ENCODE assay signal across 8 cellular contexts in genomic region chr11:129143335-129143734, GRCh38. TPM values are rescaled to one million over a fixed set of nuclear protein-coding genes. Genes with fewer than 3 reads are reported as not detected.
DNase-seq lines count a peak whose midpoint lies in the region; ATAC-seq, FAIRE-seq and TF ChIP-seq lines count a peak whose summit lies in the region.

No MANE protein-coding gene starts in this region.

- H3K36me3 Mint-ChIP-seq in activated T-cell treated with anti-CD3 and anti-CD28 coated beads, Interleukin-2, amount 50 U/mL, for 72 hours (ENCODE audit: insufficient read depth in 2 of 2) = no peaks in the 10 kb centered on the region

- H3K9me3 Mint-ChIP-seq in activated T-cell treated with anti-CD3 and anti-CD28 coated beads, Interleukin-2, amount 50 U/mL, for 72 hours = peaks cover 0 to 1% of the 10 kb centered on the region in 2 donors

- no peaks in the 10 kb centered on the region for H3K27me3 ChIP-seq in upper lobe of left lung

- no peak overlapping the region for H3K4me3 ChIP-seq in upper lobe of left lung

- H3K4me1 ChIP-seq in upper lobe of left lung = no peaks in the 10 kb centered on the region

- no peaks in the 10 kb centered on the region for H3K27me3 Mint-ChIP-seq in activated T-cell treated with anti-CD3 and anti-CD28 coated beads, Interleukin-2, amount 50 U/mL, for 72 hours (ENCODE audit: low read depth)

- no peak overlapping the region for H3K4me3 Mint-ChIP-seq in activated T-cell treated with anti-CD3 and anti-CD28 coated beads, Interleukin-2, amount 50 U/mL, for 72 hours

- TF ChIP-seq POLR2A in upper lobe of left lung (IDR thresholded peaks at IDR 0.05) = no peak

- no peak overlapping the region for H3K27ac Mint-ChIP-seq in activated T-cell treated with anti-CD3 and anti-CD28 coated beads, Interleukin-2, amount 50 U/mL, for 72 hours

- TF ChIP-seq EP300 in upper lobe of left lung (IDR thresholded peaks at IDR 0.05) = no peak

- no peak for FAIRE-seq in GM19239 (lab: Jason Lieb, UNC)

- WGBS in upper lobe of left lung, 2 donors = 89 to 92% methylated on average over 8 of the region's 8 CpGs

- DNase-seq in HuH-7 (ENCODE audit: low spot score) = peak; percentile 26
- DNase-seq in brain pericyte (ENCODE audit: low read depth, low spot score) = peak; percentile 90
- peak; percentile 7 for DNase-seq in left kidney (ENCODE audit: low read depth, low spot score)
- DNase-seq in upper lobe of left lung = peak; percentile 15 to 72
- no peak for DNase-seq in activated T-cell treated with anti-CD3 and anti-CD28 coated beads, Interleukin-2, amount 50 U/mL, for 72 hours
- no peak for DNase-seq in GM19239 (ENCODE audit: insufficient read length, low spot score)
- no peak for DNase-seq in NCI-H2227 treated with DMSO at 0.1 percent for 48 hours (lab: John Stamatoyannopoulos, UW)

- peak; percentile 73 to 98 for ATAC-seq in upper lobe of left lung (ENCODE audit: low FRiP score in 2 of 2)
- no peak for ATAC-seq in HG02571 (IDR thresholded peaks at IDR 0.05; ENCODE audit: unreplicated experiment)
- ATAC-seq in activated T-cell treated with anti-CD3 and anti-CD28 coated beads, Interleukin-2, amount 50 U/mL, for 72 hours (replicated peaks in 1 of 2) = no peak

- no peak for TF ChIP-seq CTCF in upper lobe of left lung (IDR thresholded peaks at IDR 0.05)

- no peaks in the 10 kb centered on the region for H3K36me3 ChIP-seq in upper lobe of left lung

- H3K9me3 ChIP-seq in upper lobe of left lung = no peaks in the 10 kb centered on the region

- no peak overlapping the region for H3K27ac ChIP-seq in upper lobe of left lung

- H3K4me1 Mint-ChIP-seq in activated T-cell treated with anti-CD3 and anti-CD28 coated beads, Interleukin-2, amount 50 U/mL, for 72 hours (ENCODE audit: low read depth) = no peaks in the 10 kb centered on the region

RNA-seq across cellular contexts. Expression of gene ARHGAP32, which starts 48.8 kb away (rescaled TPM):
- 10 to 100 TPM; 19.9 to 51.3 (median 29.5) TPM for total RNA-seq in upper lobe of left lung
- 10 to 100 TPM; 10.9 TPM for total RNA-seq in activated T-cell treated with anti-CD3 and anti-CD28 coated beads, Interleukin-2, amount 50 U/mL, for 72 hours

Comparison
In these comparisons a context has a peak if more than half of its experiments do, and no peak if none do; other contexts are left out.
1. DNase-seq: peak in HuH-7 (single experiment), brain pericyte (single experiment), left kidney (single experiment) and upper lobe of left lung (2 of 2); none in activated T-cell treated with anti-CD3 and anti-CD28 coated beads, Interleukin-2, amount 50 U/mL, for 72 hours (0 of 2), GM19239 (single experiment) and NCI-H2227 treated with DMSO at 0.1 percent for 48 hours (single experiment).
2. ATAC-seq: peak in upper lobe of left lung (2 of 2); none in HG02571 (single experiment) and activated T-cell treated with anti-CD3 and anti-CD28 coated beads, Interleukin-2, amount 50 U/mL, for 72 hours (0 of 2).